14 cellular contexts compared by ENCODE assay signal in the genomic region with DNA sequence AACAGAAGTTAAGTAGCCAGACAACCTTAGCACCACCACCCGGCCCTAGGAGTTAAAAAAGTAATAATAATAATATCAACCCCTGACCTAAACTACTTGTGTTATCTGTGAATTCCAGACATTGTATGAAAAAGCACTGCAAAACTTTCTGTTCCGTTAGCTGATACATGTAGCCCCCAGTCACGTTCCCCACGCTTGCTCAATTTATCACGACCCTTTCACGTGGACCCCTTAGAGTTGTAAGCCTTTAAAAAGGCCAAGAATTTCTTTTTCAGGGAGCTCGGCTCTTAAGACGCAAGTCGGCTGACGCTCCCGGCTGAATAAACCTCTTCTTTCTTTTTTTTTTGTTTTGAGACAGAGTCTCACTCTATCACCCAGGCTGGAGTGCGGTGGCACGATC. TPM values are rescaled to one million over a fixed set of nuclear protein-coding genes. Genes with fewer than 3 reads are reported as not detected.
"Had no signal": no experiment of that assay in that cellular context is flagged by ENCODE, and none has a peak within 500 bp of the region (broad histone marks: within the 10 kb centered on the region; RNA-seq: fewer than 3 reads in every experiment).

No MANE protein-coding gene starts in this region.

RNA-seq across cellular contexts. Expression of a gene that starts 6.7 kb away (rescaled TPM):
- total RNA-seq: NCI-H460, PC-3, SJSA1 had no signal
- polyA plus RNA-seq: SK-N-SH had no signal

RNA-seq across cellular contexts. Expression of a gene that starts 26.5 kb away (rescaled TPM):
- total RNA-seq: activated B cell treated with CpG ODN at 0.5 μM for 24 hours, SJSA1 had no signal

RNA-seq across cellular contexts. Expression of a gene that starts 44.3 kb away (rescaled TPM):
- total RNA-seq: activated B cell treated with CpG ODN at 0.5 μM for 24 hours; activated CD8-positive, alpha-beta memory T cell treated with anti-CD3 and anti-CD28 coated beads for 36 hours; activated CD8-positive, alpha-beta T cell treated with anti-CD3 and anti-CD28 coated beads for 36 hours; activated naive CD4-positive, alpha-beta T cell treated with anti-CD3 and anti-CD28 coated beads, Interleukin-2, amount 50 U/mL, for 72 hours; activated T-cell treated with anti-CD3 and anti-CD28 coated beads, Interleukin-2, amount 50 U/mL, for 4 hours; astrocyte; body of pancreas; breast epithelium; cardiac septum; NCI-H460; T-helper 17 cell had no signal
- polyA plus RNA-seq: SK-N-SH had no signal
